ENCODE assay signal across 1 cellular context in the genomic region with DNA sequence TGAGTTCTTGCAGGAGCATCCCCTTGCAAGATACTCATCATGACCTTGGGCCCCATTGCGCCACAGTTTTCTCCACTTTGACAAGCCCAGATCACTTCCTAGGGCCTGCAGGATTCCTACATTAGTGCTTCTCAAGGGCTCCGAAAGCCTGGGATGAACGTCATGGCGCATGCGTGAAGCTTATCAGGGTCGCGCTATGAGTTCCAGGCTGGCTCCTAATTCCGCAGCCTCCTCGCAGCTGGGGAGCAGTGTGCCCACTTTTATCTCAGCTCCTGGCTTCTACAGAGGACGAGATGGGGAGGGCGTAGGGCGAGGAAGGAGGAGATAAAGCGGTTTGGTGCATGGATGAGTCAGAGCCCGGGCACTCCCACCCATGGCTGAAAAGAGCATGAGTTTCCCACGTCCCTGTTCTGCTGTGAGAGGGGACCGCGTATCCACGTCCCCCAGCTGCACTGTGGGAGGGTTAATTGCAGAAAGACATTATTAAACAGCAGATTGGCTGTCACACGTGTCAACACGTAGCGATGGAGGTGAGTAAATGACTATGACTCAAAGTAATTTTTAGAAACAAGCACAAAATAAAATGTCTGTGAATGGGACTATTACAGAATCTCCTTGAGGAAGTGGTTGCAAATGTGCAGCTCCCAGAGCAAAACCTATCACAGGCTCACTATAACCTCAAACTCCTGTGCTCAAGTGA.
TF ChIP-seq lines count a peak whose summit lies in the region.

No MANE protein-coding gene starts in this region.

TF ChIP-seq in K562, 482 proteins besides CTCF, POLR2A, EP300 and RAD21 (continued from another document and continues in another):
- TF ChIP-seq, protein P1, sequence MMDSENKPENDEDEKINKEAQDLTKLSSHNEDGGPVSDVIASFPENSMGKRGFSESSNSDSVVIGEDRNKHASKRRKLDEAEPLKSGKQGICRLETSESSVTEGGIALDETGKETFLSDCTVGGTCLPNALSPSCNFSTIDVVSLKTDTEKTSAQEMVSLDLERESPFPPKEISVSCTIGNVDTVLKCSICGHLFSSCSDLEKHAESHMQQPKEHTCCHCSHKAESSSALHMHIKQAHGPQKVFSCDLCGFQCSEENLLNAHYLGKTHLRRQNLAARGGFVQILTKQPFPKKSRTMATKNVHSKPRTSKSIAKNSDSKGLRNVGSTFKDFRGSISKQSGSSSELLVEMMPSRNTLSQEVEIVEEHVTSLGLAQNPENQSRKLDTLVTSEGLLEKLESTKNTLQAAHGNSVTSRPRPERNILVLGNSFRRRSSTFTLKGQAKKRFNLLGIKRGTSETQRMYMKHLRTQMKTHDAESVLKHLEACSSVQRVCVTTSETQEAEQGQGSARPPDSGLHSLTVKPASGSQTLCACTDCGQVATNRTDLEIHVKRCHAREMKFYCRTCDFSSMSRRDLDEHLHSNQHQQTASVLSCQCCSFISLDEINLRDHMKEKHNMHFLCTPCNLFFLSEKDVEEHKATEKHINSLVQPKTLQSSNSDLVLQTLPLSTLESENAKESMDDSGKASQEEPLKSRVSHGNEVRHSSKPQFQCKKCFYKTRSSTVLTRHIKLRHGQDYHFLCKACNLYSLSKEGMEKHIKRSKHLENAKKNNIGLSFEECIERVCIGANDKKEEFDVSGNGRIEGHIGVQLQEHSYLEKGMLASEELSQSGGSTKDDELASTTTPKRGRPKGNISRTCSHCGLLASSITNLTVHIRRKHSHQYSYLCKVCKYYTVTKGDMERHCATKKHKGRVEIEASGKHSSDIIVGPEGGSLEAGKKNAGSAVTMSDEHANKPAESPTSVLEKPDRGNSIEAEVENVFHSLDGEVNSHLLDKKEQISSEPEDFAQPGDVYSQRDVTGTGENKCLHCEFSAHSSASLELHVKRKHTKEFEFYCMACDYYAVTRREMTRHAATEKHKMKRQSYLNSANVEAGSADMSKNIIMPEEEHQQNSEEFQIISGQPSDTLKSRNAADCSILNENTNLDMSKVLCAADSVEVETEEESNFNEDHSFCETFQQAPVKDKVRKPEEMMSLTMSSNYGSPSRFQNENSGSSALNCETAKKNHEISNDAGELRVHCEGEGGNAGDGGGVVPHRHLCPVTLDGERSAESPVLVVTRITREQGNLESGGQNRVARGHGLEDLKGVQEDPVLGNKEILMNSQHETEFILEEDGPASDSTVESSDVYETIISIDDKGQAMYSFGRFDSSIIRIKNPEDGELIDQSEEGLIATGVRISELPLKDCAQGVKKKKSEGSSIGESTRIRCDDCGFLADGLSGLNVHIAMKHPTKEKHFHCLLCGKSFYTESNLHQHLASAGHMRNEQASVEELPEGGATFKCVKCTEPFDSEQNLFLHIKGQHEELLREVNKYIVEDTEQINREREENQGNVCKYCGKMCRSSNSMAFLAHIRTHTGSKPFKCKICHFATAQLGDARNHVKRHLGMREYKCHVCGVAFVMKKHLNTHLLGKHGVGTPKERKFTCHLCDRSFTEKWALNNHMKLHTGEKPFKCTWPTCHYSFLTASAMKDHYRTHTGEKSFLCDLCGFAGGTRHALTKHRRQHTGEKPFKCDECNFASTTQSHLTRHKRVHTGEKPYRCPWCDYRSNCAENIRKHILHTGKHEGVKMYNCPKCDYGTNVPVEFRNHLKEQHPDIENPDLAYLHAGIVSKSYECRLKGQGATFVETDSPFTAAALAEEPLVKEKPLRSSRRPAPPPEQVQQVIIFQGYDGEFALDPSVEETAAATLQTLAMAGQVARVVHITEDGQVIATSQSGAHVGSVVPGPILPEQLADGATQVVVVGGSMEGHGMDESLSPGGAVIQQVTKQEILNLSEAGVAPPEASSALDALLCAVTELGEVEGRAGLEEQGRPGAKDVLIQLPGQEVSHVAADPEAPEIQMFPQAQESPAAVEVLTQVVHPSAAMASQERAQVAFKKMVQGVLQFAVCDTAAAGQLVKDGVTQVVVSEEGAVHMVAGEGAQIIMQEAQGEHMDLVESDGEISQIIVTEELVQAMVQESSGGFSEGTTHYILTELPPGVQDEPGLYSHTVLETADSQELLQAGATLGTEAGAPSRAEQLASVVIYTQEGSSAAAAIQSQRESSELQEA (IDR thresholded peaks at IDR 0.05; ENCODE audit: low read depth) = peak; percentile 56; the same call in 1 of the 2 replicates
- TF ChIP-seq ARID2 (IDR thresholded peaks at IDR 0.05) (no peak), HNRNPLL (IDR thresholded peaks at IDR 0.05; ENCODE audit: low read depth, low read length, poor library complexity, severe bottlenecking) (peak; percentile 42), NFRKB (IDR thresholded peaks at IDR 0.05; ENCODE audit: low read depth) (no peak), CHD4 (IDR thresholded peaks at IDR 0.05; ENCODE audit: insufficient read depth, insufficient replicate concordance, low read depth, low read length, poor library complexity, severe bottlenecking) (no peak), XRCC5 (IDR thresholded peaks at IDR 0.05; ENCODE audit: low read depth, low read length) (peak; percentile 81), CBX3 (IDR thresholded peaks at IDR 0.05; ENCODE audit: borderline replicate concordance in 1 of 2, low read length in 2 of 2) (peak in 1 of 2 experiments; percentile 77; a peak in 1 of 3 replicates), MTA3 (IDR thresholded peaks at IDR 0.05; ENCODE audit: borderline replicate concordance) (peak; percentile 89), ZNF584 (CRISPR knock-in tag; IDR thresholded peaks at IDR 0.05; ENCODE audit: low read depth) (peak; percentile 51; the same call in 1 of the 2 replicates), PHB2 (IDR thresholded peaks at IDR 0.05; ENCODE audit: low read depth) (no peak), ARID1B (IDR thresholded peaks at IDR 0.05) (peak; percentile 96), NEUROD1 (IDR thresholded peaks at IDR 0.05; ENCODE audit: borderline replicate concordance, low read depth, low read length, partially characterized antibody) (peak; percentile 80), LEF1 (IDR thresholded peaks at IDR 0.05) (peak; percentile 75), KAT2B (IDR thresholded peaks at IDR 0.05; ENCODE audit: low read depth, low read length) (no peak), PTBP1 (IDR thresholded peaks at IDR 0.05; ENCODE audit: low read depth, low read length) (0 out of 2 replicates have a peak, but pooled peaks have one; percentile 54), CXXC5 (CRISPR knock-in tag; IDR thresholded peaks at IDR 0.05) (peak; percentile 66), JUN (IDR thresholded peaks at IDR 0.05; ENCODE audit: borderline replicate concordance, low read depth, low read length) (peak; percentile 96), JUN (CRISPR knock-in tag; IDR thresholded peaks at IDR 0.05; ENCODE audit: borderline replicate concordance) (no peak; the same call in 1 of the 2 replicates), MCM3 (IDR thresholded peaks at IDR 0.05) (no peak), KHSRP (IDR thresholded peaks at IDR 0.05) (no peak), BHLHE40 (IDR thresholded peaks at IDR 0.05; ENCODE audit: low read length) (peak; percentile 73), NCOA6 (IDR thresholded peaks at IDR 0.05) (no peak), MEF2D (tag; conservative IDR thresholded peaks at IDR 0.05; ENCODE audit: low read depth) (peak; percentile 89), HDAC1 (IDR thresholded peaks at IDR 0.05) (peak in 1 of 2 experiments; percentile 75; a peak in 1 of 4 replicates), FOXK2 (conservative IDR thresholded peaks at IDR 0.05 in 1 of 2, IDR thresholded peaks at IDR 0.05 in 1 of 2; ENCODE audit: low read depth in 2 of 2) (0 out of 4 replicates have a peak, but pooled peaks of 1 of the 2 experiments have one; percentile 12), TRIM28 (IDR thresholded peaks at IDR 0.05) (peak; percentile 74; the same call in 1 of the 2 replicates), MCM7 (IDR thresholded peaks at IDR 0.05) (no peak), CCNT2 (IDR thresholded peaks at IDR 0.05; ENCODE audit: borderline replicate concordance, extremely low read depth, insufficient read length, low read depth, low read length) (peak; percentile 70), TBL1XR1 (IDR thresholded peaks at IDR 0.05; ENCODE audit: low read length in 2 of 2) (peak in 1 of 2 experiments; percentile 48; a peak in 1 of 4 replicates), PHF8 (IDR thresholded peaks at IDR 0.05; ENCODE audit: borderline replicate concordance, low read length) (peak; percentile 10; the same call in 1 of the 2 replicates), SMAD1 (IDR thresholded peaks at IDR 0.05; ENCODE audit: low read depth, low read length, partially characterized antibody) (peak; percentile 59), ARNT (IDR thresholded peaks at IDR 0.05) (peak; percentile 42 to 65; a peak in 2 of 4 replicates), SMAD4 (CRISPR knock-in tag; conservative IDR thresholded peaks at IDR 0.05) (peak; percentile 84)
- TF ChIP-seq, protein P2, sequence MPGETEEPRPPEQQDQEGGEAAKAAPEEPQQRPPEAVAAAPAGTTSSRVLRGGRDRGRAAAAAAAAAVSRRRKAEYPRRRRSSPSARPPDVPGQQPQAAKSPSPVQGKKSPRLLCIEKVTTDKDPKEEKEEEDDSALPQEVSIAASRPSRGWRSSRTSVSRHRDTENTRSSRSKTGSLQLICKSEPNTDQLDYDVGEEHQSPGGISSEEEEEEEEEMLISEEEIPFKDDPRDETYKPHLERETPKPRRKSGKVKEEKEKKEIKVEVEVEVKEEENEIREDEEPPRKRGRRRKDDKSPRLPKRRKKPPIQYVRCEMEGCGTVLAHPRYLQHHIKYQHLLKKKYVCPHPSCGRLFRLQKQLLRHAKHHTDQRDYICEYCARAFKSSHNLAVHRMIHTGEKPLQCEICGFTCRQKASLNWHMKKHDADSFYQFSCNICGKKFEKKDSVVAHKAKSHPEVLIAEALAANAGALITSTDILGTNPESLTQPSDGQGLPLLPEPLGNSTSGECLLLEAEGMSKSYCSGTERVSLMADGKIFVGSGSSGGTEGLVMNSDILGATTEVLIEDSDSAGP (CRISPR knock-in tag; IDR thresholded peaks at IDR 0.05) = peak; percentile 66; the same call in 1 of the 2 replicates
- TF ChIP-seq, protein P3, sequence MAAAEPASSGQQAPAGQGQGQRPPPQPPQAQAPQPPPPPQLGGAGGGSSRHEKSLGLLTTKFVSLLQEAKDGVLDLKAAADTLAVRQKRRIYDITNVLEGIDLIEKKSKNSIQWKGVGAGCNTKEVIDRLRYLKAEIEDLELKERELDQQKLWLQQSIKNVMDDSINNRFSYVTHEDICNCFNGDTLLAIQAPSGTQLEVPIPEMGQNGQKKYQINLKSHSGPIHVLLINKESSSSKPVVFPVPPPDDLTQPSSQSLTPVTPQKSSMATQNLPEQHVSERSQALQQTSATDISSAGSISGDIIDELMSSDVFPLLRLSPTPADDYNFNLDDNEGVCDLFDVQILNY (CRISPR knock-in tag; IDR thresholded peaks at IDR 0.05) = 0 out of 2 replicates have a peak, but pooled peaks have one; percentile 40
- TF ChIP-seq, protein P4, sequence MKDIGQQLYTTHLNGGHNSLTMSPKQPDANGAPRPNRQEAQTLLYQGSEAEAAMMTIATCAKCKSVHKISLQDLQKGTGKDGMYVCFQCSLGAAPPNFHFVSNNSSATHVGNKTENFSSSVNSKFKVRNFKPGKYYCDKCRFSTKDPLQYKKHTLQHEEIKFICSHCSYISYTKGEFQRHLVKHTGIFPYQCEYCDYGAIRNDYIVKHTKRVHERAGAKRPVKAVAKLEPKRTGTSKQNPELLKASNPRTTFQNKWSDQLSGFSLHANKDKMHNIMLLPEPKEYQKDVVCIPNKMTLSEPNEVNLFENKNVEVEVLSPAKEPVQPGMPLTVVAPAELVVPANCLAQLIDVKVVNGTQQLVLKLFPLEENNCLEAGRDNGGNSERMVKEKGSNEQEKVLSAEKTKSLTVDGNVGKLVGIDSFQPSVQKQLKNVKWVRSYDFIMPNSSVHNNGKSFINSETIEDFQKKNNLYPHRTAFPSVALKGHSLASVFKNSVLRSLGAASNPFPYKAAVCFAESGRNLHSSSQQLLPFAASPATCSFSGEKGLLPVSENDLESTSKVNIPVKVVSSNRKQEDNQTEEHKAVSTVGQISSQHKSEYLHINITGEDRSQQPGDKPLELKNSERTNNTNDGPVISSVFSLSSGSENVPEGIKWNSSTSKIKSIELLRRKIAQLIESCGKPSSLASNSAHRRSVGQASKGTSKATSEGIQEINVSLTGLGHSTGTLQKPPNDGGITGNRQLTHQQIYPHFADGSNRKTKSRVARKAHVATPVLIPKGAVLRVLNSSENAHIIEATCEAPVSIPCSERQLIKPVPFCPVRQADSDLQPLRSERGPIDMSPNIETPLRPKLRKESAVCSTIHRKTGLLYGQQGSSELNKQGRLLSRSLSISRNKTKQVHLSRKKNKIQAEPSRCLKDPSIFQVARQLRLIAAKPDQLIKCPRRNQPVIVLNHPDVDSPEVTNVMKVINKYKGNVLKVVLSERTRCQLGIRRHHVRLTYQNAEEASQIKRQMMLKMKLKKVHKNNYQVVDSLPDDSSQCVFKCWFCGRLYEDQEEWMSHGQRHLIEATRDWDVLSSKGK (CRISPR knock-in tag; IDR thresholded peaks at IDR 0.05) = no peak
- TF ChIP-seq, protein P5, sequence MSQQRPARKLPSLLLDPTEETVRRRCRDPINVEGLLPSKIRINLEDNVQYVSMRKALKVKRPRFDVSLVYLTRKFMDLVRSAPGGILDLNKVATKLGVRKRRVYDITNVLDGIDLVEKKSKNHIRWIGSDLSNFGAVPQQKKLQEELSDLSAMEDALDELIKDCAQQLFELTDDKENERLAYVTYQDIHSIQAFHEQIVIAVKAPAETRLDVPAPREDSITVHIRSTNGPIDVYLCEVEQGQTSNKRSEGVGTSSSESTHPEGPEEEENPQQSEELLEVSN (IDR thresholded peaks at IDR 0.05; ENCODE audit: borderline replicate concordance in 1 of 2, extremely low read depth in 1 of 2, insufficient read depth in 1 of 2, insufficient read length in 1 of 2, low read depth in 1 of 2, low read length in 1 of 2, poor library complexity in 1 of 2, severe bottlenecking in 1 of 2) = peak; percentile 29 to 51
